Comparison of ENCODE assay signal across 1 cellular context in the genomic region with DNA sequence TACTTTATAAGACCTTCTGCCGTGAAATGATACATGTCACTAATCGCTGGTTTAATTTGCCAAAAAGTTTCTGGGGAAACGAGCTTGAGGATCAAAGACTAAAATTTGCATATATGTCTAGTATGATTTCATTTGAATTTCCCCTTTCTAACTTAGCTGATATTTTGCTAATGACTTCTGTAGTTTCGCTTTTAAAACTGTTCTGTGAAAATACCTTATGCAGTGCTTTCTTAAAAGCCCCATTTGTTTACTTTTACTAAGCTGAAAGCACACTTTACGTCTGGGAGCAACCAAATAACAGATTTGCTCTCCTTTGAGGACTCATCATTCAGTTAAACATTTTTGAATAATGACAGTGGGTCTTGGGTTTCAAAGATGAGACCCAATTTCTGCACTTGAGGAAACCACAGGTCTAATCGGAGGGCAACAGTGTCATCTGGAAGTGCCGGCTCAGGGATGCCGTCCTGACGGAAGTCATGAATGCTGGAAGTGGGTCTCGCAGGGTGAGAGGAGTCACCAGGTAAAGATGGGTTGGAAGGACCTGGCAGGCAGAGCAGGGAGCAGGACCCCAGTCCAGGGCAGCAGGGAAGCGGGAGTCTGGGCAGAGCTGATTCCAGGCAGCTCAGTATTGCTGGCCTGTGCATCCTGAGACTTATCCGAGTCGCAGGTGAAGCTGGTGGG.
TF ChIP-seq lines count a peak whose summit lies in the region.

No MANE protein-coding gene starts in this region.

TF ChIP-seq in GM23338, 12 proteins besides CTCF, POLR2A, EP300 and RAD21 (continued from another document):
- TF ChIP-seq, protein P1, sequence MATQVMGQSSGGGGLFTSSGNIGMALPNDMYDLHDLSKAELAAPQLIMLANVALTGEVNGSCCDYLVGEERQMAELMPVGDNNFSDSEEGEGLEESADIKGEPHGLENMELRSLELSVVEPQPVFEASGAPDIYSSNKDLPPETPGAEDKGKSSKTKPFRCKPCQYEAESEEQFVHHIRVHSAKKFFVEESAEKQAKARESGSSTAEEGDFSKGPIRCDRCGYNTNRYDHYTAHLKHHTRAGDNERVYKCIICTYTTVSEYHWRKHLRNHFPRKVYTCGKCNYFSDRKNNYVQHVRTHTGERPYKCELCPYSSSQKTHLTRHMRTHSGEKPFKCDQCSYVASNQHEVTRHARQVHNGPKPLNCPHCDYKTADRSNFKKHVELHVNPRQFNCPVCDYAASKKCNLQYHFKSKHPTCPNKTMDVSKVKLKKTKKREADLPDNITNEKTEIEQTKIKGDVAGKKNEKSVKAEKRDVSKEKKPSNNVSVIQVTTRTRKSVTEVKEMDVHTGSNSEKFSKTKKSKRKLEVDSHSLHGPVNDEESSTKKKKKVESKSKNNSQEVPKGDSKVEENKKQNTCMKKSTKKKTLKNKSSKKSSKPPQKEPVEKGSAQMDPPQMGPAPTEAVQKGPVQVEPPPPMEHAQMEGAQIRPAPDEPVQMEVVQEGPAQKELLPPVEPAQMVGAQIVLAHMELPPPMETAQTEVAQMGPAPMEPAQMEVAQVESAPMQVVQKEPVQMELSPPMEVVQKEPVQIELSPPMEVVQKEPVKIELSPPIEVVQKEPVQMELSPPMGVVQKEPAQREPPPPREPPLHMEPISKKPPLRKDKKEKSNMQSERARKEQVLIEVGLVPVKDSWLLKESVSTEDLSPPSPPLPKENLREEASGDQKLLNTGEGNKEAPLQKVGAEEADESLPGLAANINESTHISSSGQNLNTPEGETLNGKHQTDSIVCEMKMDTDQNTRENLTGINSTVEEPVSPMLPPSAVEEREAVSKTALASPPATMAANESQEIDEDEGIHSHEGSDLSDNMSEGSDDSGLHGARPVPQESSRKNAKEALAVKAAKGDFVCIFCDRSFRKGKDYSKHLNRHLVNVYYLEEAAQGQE (IDR thresholded peaks at IDR 0.05; ENCODE audit: unreplicated experiment), result no peak
- TF ChIP-seq ZNF114 (CRISPR knock-in tag; IDR thresholded peaks at IDR 0.05), result no peak
- no peak for TF ChIP-seq NANOG (IDR thresholded peaks at IDR 0.05; ENCODE audit: borderline replicate concordance)
- no peak for TF ChIP-seq EZH2 (IDR thresholded peaks at IDR 0.05; ENCODE audit: low read depth, unreplicated experiment)
- no peak for TF ChIP-seq CREB1 (CRISPR knock-in tag; IDR thresholded peaks at IDR 0.05; ENCODE audit: low read depth)
- TF ChIP-seq, protein P2, sequence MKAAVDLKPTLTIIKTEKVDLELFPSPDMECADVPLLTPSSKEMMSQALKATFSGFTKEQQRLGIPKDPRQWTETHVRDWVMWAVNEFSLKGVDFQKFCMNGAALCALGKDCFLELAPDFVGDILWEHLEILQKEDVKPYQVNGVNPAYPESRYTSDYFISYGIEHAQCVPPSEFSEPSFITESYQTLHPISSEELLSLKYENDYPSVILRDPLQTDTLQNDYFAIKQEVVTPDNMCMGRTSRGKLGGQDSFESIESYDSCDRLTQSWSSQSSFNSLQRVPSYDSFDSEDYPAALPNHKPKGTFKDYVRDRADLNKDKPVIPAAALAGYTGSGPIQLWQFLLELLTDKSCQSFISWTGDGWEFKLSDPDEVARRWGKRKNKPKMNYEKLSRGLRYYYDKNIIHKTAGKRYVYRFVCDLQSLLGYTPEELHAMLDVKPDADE (IDR thresholded peaks at IDR 0.05), result no peak
